9 cellular contexts compared by ENCODE assay signal in the genomic region with DNA sequence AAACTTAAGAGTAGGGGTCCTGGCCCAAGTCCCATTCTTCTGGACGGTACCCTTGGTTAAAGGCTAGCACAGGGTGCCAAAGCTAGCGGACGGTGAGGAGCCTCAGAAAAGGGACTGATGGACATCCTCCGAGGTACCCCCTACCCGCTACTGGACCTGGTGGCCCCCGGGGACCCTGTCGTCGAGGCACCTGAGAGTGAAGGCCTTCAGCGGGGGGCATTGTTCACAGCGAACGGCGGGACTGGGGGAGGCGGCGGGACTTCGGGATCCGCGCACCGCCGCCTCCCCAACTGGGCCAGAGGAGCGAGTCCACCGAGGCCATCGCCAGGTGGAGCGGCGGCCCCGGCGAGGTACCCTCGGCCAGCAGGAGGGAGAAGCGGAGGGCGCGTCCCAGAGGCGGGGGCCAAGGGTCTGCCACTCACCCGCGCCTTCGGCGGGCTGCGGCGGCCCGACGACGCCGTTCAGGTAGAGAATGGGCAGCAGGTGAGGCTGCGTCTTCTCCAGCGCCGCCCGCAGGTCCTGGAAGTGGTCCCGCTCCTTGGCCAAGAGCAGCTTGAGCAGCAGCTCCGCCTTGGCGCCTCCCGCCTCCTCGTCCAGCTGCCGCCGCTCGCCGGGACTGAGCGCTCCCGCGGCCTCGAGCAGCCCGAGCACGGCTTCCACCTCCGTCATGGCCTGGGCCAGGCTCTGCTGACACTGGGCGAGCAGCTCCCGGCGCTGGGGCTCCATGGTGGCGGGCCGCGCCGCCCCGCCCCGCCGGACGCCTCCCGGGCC. TPM values are rescaled to one million over a fixed set of nuclear protein-coding genes. Genes with fewer than 3 reads are reported as not detected.
DNase-seq lines count a peak whose midpoint lies in the region; ATAC-seq and TF ChIP-seq lines count a peak whose summit lies in the region.
"Had no signal": no experiment of that assay in that cellular context is flagged by ENCODE, and none has a peak within 500 bp of the region (broad histone marks: within the 10 kb centered on the region; RNA-seq: fewer than 3 reads in every experiment).

No MANE protein-coding gene starts in this region.

- H3K27me3 Mint-ChIP-seq in WTC11 (ENCODE audit: low read depth): peaks cover 8% of the 10 kb centered on the region

- DNase-seq in AG08396 (ENCODE audit: low spot score): peak; percentile 62
- peak; percentile 67 for DNase-seq in WTC11 (ENCODE audit: low spot score)
- no peak for DNase-seq in epithelial cell of proximal tubule (ENCODE audit: low read depth)
- DNase-seq in upper lobe of right lung: peak; percentile 86
- no peak for DNase-seq in NCI-H187 treated with DMSO at 0.1 percent for 48 hours (lab: John Stamatoyannopoulos, UW)

- H3K27ac Mint-ChIP-seq in WTC11: no peak overlapping the region
- H3K27ac Mint-ChIP-seq: IgD-negative memory B cell had no signal

- H3K9me3 ChIP-seq in mucosa of stomach (ENCODE audit: control insufficient read depth, low read length) (no peaks in the 10 kb centered on the region), upper lobe of right lung (no peaks in the 10 kb centered on the region)

- H3K4me1 Mint-ChIP-seq in WTC11: peaks cover 49% of the 10 kb centered on the region

- H3K27me3 ChIP-seq in mucosa of stomach (ENCODE audit: control insufficient read depth, insufficient read depth, low read length) (peaks cover 4% of the 10 kb centered on the region), upper lobe of right lung (no peaks in the 10 kb centered on the region)

- POLR2A ChIA-PET in WTC11 (lab: Charles Lee): interaction anchor here (2.2 kb wide), 1 partner anchor 23 kb away, joined by 9 read pairs; no protein-coding TSS in a partner anchor

- CTCF ChIA-PET in WTC11 (lab: Charles Lee): interaction anchor here (1.0 to 6.4 kb wide), 5 partner anchors 8 to 88 kb away, joined by 3 to 48 read pairs (median 8); no protein-coding TSS in a partner anchor

- H3K4me3 ChIP-seq in epithelial cell of proximal tubule (ENCODE audit: low read depth, low read length) (peak overlapping the region; percentile 80), mucosa of stomach (ENCODE audit: low read length) (peak overlapping the region; percentile 74), upper lobe of right lung (peak overlapping the region; percentile 82)

- peaks cover 7% of the 10 kb centered on the region for H3K9me3 Mint-ChIP-seq in WTC11

- intact Hi-C loops in upper lobe of right lung (cut with DNase I): no loop called here

- peaks cover 17% of the 10 kb centered on the region for H3K4me1 ChIP-seq in mucosa of stomach (ENCODE audit: control insufficient read depth, insufficient read depth, low read length)
- peaks cover 6% of the 10 kb centered on the region for H3K4me1 ChIP-seq in upper lobe of right lung

- TF ChIP-seq CTCF in WTC11 (IDR thresholded peaks at IDR 0.05) (no peak), epithelial cell of proximal tubule (conservative IDR thresholded peaks at IDR 0.05; ENCODE audit: low read depth, low read length) (peak; percentile 16), upper lobe of right lung (IDR thresholded peaks at IDR 0.05) (no peak)

- peak overlapping the region; percentile 83 for H3K9ac ChIP-seq in mucosa of stomach (ENCODE audit: low read length)

- peak; percentile 64 for ATAC-seq in GM18867 (IDR thresholded peaks at IDR 0.05; ENCODE audit: unreplicated experiment)
- peak; percentile 46 for ATAC-seq in HG03280 (IDR thresholded peaks at IDR 0.05; ENCODE audit: unreplicated experiment)
- peak; percentile 44 for ATAC-seq in WTC11
- peak; percentile 69 for ATAC-seq in upper lobe of right lung

- H3K36me3 Mint-ChIP-seq in WTC11: peaks cover 8% of the 10 kb centered on the region
- H3K36me3 Mint-ChIP-seq: IgD-negative memory B cell had no signal

- H3K27ac ChIP-seq in upper lobe of right lung: peak overlapping the region; percentile 73

- peak overlapping the region; percentile 66 for H3K4me3 Mint-ChIP-seq in WTC11

- no peaks in the 10 kb centered on the region for H3K36me3 ChIP-seq in mucosa of stomach (ENCODE audit: control insufficient read depth, insufficient read depth, low read length)
- H3K36me3 ChIP-seq in upper lobe of right lung: no peaks in the 10 kb centered on the region

TF ChIP-seq in WTC11, 78 proteins besides CTCF, POLR2A, EP300 and RAD21 (continues in another document):
- TF ChIP-seq ETV6 (CRISPR knock-in tag; IDR thresholded peaks at IDR 0.05): no peak
- TF ChIP-seq NFYB (CRISPR knock-in tag; conservative IDR thresholded peaks at IDR 0.05; ENCODE audit: low read depth): no peak
- peak; percentile 57; the same call in 1 of the 2 replicates for TF ChIP-seq E2F5 (CRISPR knock-in tag; IDR thresholded peaks at IDR 0.05)
- 0 out of 2 replicates have a peak, but pooled peaks have one; percentile 32 for TF ChIP-seq ZNF416 (CRISPR knock-in tag; IDR thresholded peaks at IDR 0.05)
- TF ChIP-seq NR1H2 (CRISPR knock-in tag; IDR thresholded peaks at IDR 0.05): no peak
- TF ChIP-seq, protein P1, sequence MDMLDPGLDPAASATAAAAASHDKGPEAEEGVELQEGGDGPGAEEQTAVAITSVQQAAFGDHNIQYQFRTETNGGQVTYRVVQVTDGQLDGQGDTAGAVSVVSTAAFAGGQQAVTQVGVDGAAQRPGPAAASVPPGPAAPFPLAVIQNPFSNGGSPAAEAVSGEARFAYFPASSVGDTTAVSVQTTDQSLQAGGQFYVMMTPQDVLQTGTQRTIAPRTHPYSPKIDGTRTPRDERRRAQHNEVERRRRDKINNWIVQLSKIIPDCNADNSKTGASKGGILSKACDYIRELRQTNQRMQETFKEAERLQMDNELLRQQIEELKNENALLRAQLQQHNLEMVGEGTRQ (CRISPR knock-in tag; IDR thresholded peaks at IDR 0.05): no peak
- no peak for TF ChIP-seq AR (CRISPR knock-in tag; IDR thresholded peaks at IDR 0.05)
- no peak for TF ChIP-seq E2F1 (CRISPR knock-in tag; IDR thresholded peaks at IDR 0.05)
- TF ChIP-seq TCF7 (CRISPR knock-in tag; IDR thresholded peaks at IDR 0.05; ENCODE audit: low read depth): no peak
- no peak for TF ChIP-seq HMGA2 (CRISPR knock-in tag; IDR thresholded peaks at IDR 0.05)
- 0 out of 2 replicates have a peak, but pooled peaks have one; percentile 45 for TF ChIP-seq SMAD3 (CRISPR knock-in tag; IDR thresholded peaks at IDR 0.05; ENCODE audit: borderline replicate concordance)
- no peak for TF ChIP-seq ZNF219 (CRISPR knock-in tag; IDR thresholded peaks at IDR 0.05; ENCODE audit: borderline replicate concordance)
- TF ChIP-seq ELF4 (CRISPR knock-in tag; IDR thresholded peaks at IDR 0.05; ENCODE audit: low read depth): 0 out of 2 replicates have a peak, but pooled peaks have one; percentile 33
- TF ChIP-seq SMAD4 (CRISPR knock-in tag; IDR thresholded peaks at IDR 0.05): no peak
- TF ChIP-seq ERG (CRISPR knock-in tag; IDR thresholded peaks at IDR 0.05): no peak
- TF ChIP-seq TEAD1 (CRISPR knock-in tag; IDR thresholded peaks at IDR 0.05): 0 out of 2 replicates have a peak, but pooled peaks have one; percentile 61
- TF ChIP-seq ZNF263 (CRISPR knock-in tag; IDR thresholded peaks at IDR 0.05; ENCODE audit: low read depth): no peak; the same call in 1 of the 2 replicates

RNA-seq across cellular contexts. Expression of gene DLG5, which starts 0.6 kb away (rescaled TPM):
- total RNA-seq in WTC11 (2021): 58.1 to 65.5 TPM (median 59.1 TPM) in 3 replicates
- total RNA-seq in epithelial cell of proximal tubule: 23.4 and 25.8 TPM in 2 replicates
- total RNA-seq in upper lobe of right lung: 19.3 TPM

Comparison
In these comparisons a context has a peak if more than half of its experiments do, and no peak if none do; other contexts are left out.
1. DNase-seq: peak in AG08396 (single experiment), WTC11 (single experiment) and upper lobe of right lung (single experiment); none in epithelial cell of proximal tubule (single experiment) and NCI-H187 treated with DMSO at 0.1 percent for 48 hours (single experiment).
2. Peak in every context shown above with its lines, with median percentiles within 50 percentile points of each other: ATAC-seq and H3K4me3 ChIP-seq.